24 cellular contexts compared by ENCODE assay signal in genomic region chr15:39443659-39444219, GRCh38.
"Had no signal": no experiment of that assay in that cellular context is flagged by ENCODE, and none has a peak within 500 bp of the region (broad histone marks: within the 10 kb centered on the region; RNA-seq: fewer than 3 reads in every experiment).

No MANE protein-coding gene starts in this region.

- H3K36me3 Mint-ChIP-seq: memory B cell; mesothelial cell of epicardium; stimulated activated effector memory CD8-positive, alpha-beta T cell treated with anti-CD3 and anti-CD28 coated beads, Interleukin-12 subunit alpha, Interleukin-12 subunit beta, amount 100 ng/mL, for 72 hours had no signal

- DNase-seq: dorsolateral prefrontal cortex; effector CD8-positive, alpha-beta T cell; foreskin melanocyte; head of caudate nucleus; kidney; left cardiac atrium; left ventricle myocardium inferior; lower lobe of right lung; occipital lobe; pancreas; right cardiac atrium; small intestine; stimulated activated CD4-positive, alpha-beta T cell treated with anti-CD3 and anti-CD28 coated beads, Interleukin-2, amount 100 ng/mL, for 48 hours; testis; upper lobe of right lung had no signal

- H3K79me2 ChIP-seq: hepatocyte had no signal

- H3K4me2 ChIP-seq: hepatocyte had no signal

- H3K4me1 Mint-ChIP-seq: memory B cell; stimulated activated effector memory CD8-positive, alpha-beta T cell treated with anti-CD3 and anti-CD28 coated beads, Interleukin-12 subunit alpha, Interleukin-12 subunit beta, amount 100 ng/mL, for 72 hours had no signal

- H3K4me3 Mint-ChIP-seq: memory B cell; mesothelial cell of epicardium; nephron; stimulated activated effector memory CD8-positive, alpha-beta T cell treated with anti-CD3 and anti-CD28 coated beads, Interleukin-12 subunit alpha, Interleukin-12 subunit beta, amount 100 ng/mL, for 72 hours; stimulated activated naive CD8-positive, alpha-beta T cell treated with anti-CD3 and anti-CD28 coated beads, Interleukin-15, Interleukin-2, amounts not matched to agents 100 ng/mL and 50 ng/mL, for 24 hours had no signal

- H3K27ac Mint-ChIP-seq: memory B cell; mesothelial cell of epicardium; nephron; progenitor cell of endocrine pancreas; stimulated activated effector memory CD8-positive, alpha-beta T cell treated with anti-CD3 and anti-CD28 coated beads, Interleukin-12 subunit alpha, Interleukin-12 subunit beta, amount 100 ng/mL, for 72 hours; stimulated activated naive CD8-positive, alpha-beta T cell treated with anti-CD3 and anti-CD28 coated beads, Interleukin-15, Interleukin-2, amounts not matched to agents 100 ng/mL and 50 ng/mL, for 24 hours had no signal

- H3K36me3 ChIP-seq: left ventricle myocardium inferior, lower lobe of right lung, pancreas, tibial nerve, upper lobe of right lung, vagina had no signal

- H3K9me3 Mint-ChIP-seq: memory B cell; mesothelial cell of epicardium; stimulated activated effector memory CD8-positive, alpha-beta T cell treated with anti-CD3 and anti-CD28 coated beads, Interleukin-12 subunit alpha, Interleukin-12 subunit beta, amount 100 ng/mL, for 72 hours; stimulated activated naive CD8-positive, alpha-beta T cell treated with anti-CD3 and anti-CD28 coated beads, Interleukin-15, Interleukin-2, amounts not matched to agents 100 ng/mL and 50 ng/mL, for 24 hours had no signal

- H2AFZ ChIP-seq: hepatocyte had no signal

- H3K9me3 ChIP-seq: left ventricle myocardium inferior, lower lobe of right lung, pancreas, testis, tibial nerve, upper lobe of right lung, vagina had no signal

- FAIRE-seq: kidney, pancreas, small intestine had no signal

- H3K27me3 ChIP-seq: hepatocyte, pancreas, testis, tibial nerve, upper lobe of right lung, vagina had no signal

- H3K4me1 ChIP-seq: lower lobe of right lung, pancreas, testis, tibial nerve, upper lobe of right lung, vagina had no signal

- H3K27ac ChIP-seq: dorsolateral prefrontal cortex, hepatocyte, left ventricle myocardium inferior, lower lobe of right lung, pancreas, testis, tibial nerve, upper lobe of right lung, vagina had no signal

- H3K4me3 ChIP-seq: dorsolateral prefrontal cortex, hepatocyte, left ventricle myocardium inferior, lower lobe of right lung, pancreas, testis, tibial nerve, upper lobe of right lung, vagina had no signal

- ATAC-seq: left cardiac atrium; lower lobe of right lung; pancreas; stimulated activated effector memory CD8-positive, alpha-beta T cell treated with anti-CD3 and anti-CD28 coated beads, Interleukin-12 subunit alpha, Interleukin-12 subunit beta, amount 100 ng/mL, for 72 hours; upper lobe of right lung had no signal
